In genomic region chr21:34986561-34987533, GRCh38 we compare ENCODE assay signal across 9 cellular contexts.
DNase-seq lines count a peak whose midpoint lies in the region; ATAC-seq and TF ChIP-seq lines count a peak whose summit lies in the region.
"Had no signal": no experiment of that assay in that cellular context is flagged by ENCODE, and none has a peak within 500 bp of the region (broad histone marks: within the 10 kb centered on the region; RNA-seq: fewer than 3 reads in every experiment).

No MANE protein-coding gene starts in this region.

- H3K36me3 Mint-ChIP-seq in activated naive CD8-positive, alpha-beta T cell treated with anti-CD3 and anti-CD28 coated beads, Interleukin-2, amount 50 U/mL, for 24 hours (ENCODE audit: low read depth) = peaks cover 4% of the 10 kb centered on the region
- no peaks in the 10 kb centered on the region for H3K36me3 Mint-ChIP-seq in neural progenitor cell

- peaks cover 98% of the 10 kb centered on the region for H3K4me1 Mint-ChIP-seq in activated naive CD8-positive, alpha-beta T cell treated with anti-CD3 and anti-CD28 coated beads, Interleukin-2, amount 50 U/mL, for 24 hours
- H3K4me1 Mint-ChIP-seq in neural progenitor cell = peaks cover 25% of the 10 kb centered on the region

- H3K9me3 ChIP-seq in SJCRH30 (replicated peaks) (no peaks in the 10 kb centered on the region), neural progenitor cell (ENCODE audit: low read depth) (no peaks in the 10 kb centered on the region), esophagus muscularis mucosa (no peaks in the 10 kb centered on the region), tibial artery (no peaks in the 10 kb centered on the region)
- H3K9me3 ChIP-seq: upper lobe of left lung had no signal

- no peaks in the 10 kb centered on the region for H3K79me2 ChIP-seq in neural progenitor cell (ENCODE audit: low read depth)

- no peaks in the 10 kb centered on the region for H4K20me1 ChIP-seq in neural progenitor cell (ENCODE audit: low read depth)

- H2AFZ ChIP-seq in neural progenitor cell (replicated peaks) = no peak overlapping the region

- H3F3A ChIP-seq in neural progenitor cell (ENCODE audit: low read depth) = no peaks in the 10 kb centered on the region

- no peaks in the 10 kb centered on the region for H3K27me3 Mint-ChIP-seq in activated naive CD8-positive, alpha-beta T cell treated with anti-CD3 and anti-CD28 coated beads, Interleukin-2, amount 50 U/mL, for 24 hours
- H3K27me3 Mint-ChIP-seq in neural progenitor cell (ENCODE audit: insufficient read depth, low read depth) = peaks cover 13% of the 10 kb centered on the region

- peak; percentile 52 for ATAC-seq in HG02623 (IDR thresholded peaks at IDR 0.05; ENCODE audit: unreplicated experiment)
- peak; percentile 52 for ATAC-seq in activated naive CD8-positive, alpha-beta T cell treated with anti-CD3 and anti-CD28 coated beads, Interleukin-2, amount 50 U/mL, for 24 hours

- TF ChIP-seq EP300 in esophagus muscularis mucosa (IDR thresholded peaks at IDR 0.05) = no peak

- no peak for TF ChIP-seq POLR2A in esophagus muscularis mucosa (IDR thresholded peaks at IDR 0.05; ENCODE audit: low read depth)

- H3K27ac ChIP-seq in SJCRH30 (peak overlapping the region; percentile 11; the same call in 1 of the 2 replicates), neural progenitor cell (no peak overlapping the region), esophagus muscularis mucosa (replicated peaks in 1 of 4) (no peak overlapping the region), tibial artery (no peak overlapping the region)
- H3K27ac ChIP-seq: upper lobe of left lung had no signal

- H3K4me2 ChIP-seq in neural progenitor cell = no peak overlapping the region

- H3K4me3 ChIP-seq in SJCRH30 (no peak overlapping the region), neural progenitor cell (no peak overlapping the region), esophagus muscularis mucosa (peak overlapping the region in 1 of 4 donors; percentile 13), tibial artery (no peak overlapping the region)
- H3K4me3 ChIP-seq: upper lobe of left lung had no signal

- TF ChIP-seq CTCF in GM13977 (IDR thresholded peaks at IDR 0.05; ENCODE audit: extremely low read depth, insufficient read depth, missing control alignments) = no peak
- TF ChIP-seq CTCF in neural progenitor cell (IDR thresholded peaks at IDR 0.05) = no peak
- no peak for TF ChIP-seq CTCF in esophagus muscularis mucosa (IDR thresholded peaks at IDR 0.05)
- no peak for TF ChIP-seq CTCF in tibial artery (IDR thresholded peaks at IDR 0.05)

- H3K36me3 ChIP-seq in SJCRH30 (peaks cover 16% of the 10 kb centered on the region), neural progenitor cell (no peaks in the 10 kb centered on the region), esophagus muscularis mucosa (no peaks in the 10 kb centered on the region), tibial artery (no peaks in the 10 kb centered on the region)
- H3K36me3 ChIP-seq: upper lobe of left lung had no signal

- in situ Hi-C loops in GM13977 (cut with MboI; ENCODE audit: low pct_unique_long_range_greater_than_20kb, low sequenced_read_pairs, unreplicated experiment) = no loop called here

- H3K27me3 ChIP-seq in SJCRH30 (no peaks in the 10 kb centered on the region), neural progenitor cell (peaks cover 56% of the 10 kb centered on the region), esophagus muscularis mucosa (peaks cover 0 to 4% (median 0%) of the 10 kb centered on the region in 4 donors), tibial artery (peaks cover 0 to 3% of the 10 kb centered on the region in 2 donors)
- H3K27me3 ChIP-seq: upper lobe of left lung had no signal

- intact Hi-C loops in esophagus muscularis mucosa (cut with DNase I) (no loop called here), tibial artery (cut with DNase I; ENCODE audit: low total_unique reads) (no loop called here)

- peak overlapping the region; percentile 98 for H3K27ac Mint-ChIP-seq in activated naive CD8-positive, alpha-beta T cell treated with anti-CD3 and anti-CD28 coated beads, Interleukin-2, amount 50 U/mL, for 24 hours
- peak overlapping the region; percentile 75 for H3K27ac Mint-ChIP-seq in neural progenitor cell

- no peaks in the 10 kb centered on the region for H3K9me3 Mint-ChIP-seq in activated naive CD8-positive, alpha-beta T cell treated with anti-CD3 and anti-CD28 coated beads, Interleukin-2, amount 50 U/mL, for 24 hours
- no peaks in the 10 kb centered on the region for H3K9me3 Mint-ChIP-seq in neural progenitor cell

- no peak overlapping the region for H3K9ac ChIP-seq in neural progenitor cell

- peak overlapping the region; percentile 79 for H3K4me3 Mint-ChIP-seq in activated naive CD8-positive, alpha-beta T cell treated with anti-CD3 and anti-CD28 coated beads, Interleukin-2, amount 50 U/mL, for 24 hours
- H3K4me3 Mint-ChIP-seq in neural progenitor cell = no peak overlapping the region

- 54% methylated on average over 16 of the region's 16 CpGs for WGBS in esophagus muscularis mucosa

- peaks cover 16% of the 10 kb centered on the region for H3K4me1 ChIP-seq in SJCRH30
- no peaks in the 10 kb centered on the region for H3K4me1 ChIP-seq in neural progenitor cell
- H3K4me1 ChIP-seq in esophagus muscularis mucosa = peaks cover 0 to 8% (median 3%) of the 10 kb centered on the region in 4 donors
- H3K4me1 ChIP-seq in tibial artery = no peaks in the 10 kb centered on the region

- DNase-seq in GM13977 (ENCODE audit: low spot score) = peak; percentile 60
- DNase-seq in SJCRH30 = peak in 1 of 2 experiments; percentile 46
- peak; percentile 70 for DNase-seq in activated naive CD8-positive, alpha-beta T cell treated with anti-CD3 and anti-CD28 coated beads, Interleukin-2, amount 50 U/mL, for 24 hours
- peak; percentile 55 for DNase-seq in neural progenitor cell (ENCODE audit: low spot score)
- no peak for DNase-seq in DMS53 (lab: John Stamatoyannopoulos, UW)
- no peak for DNase-seq in esophagus muscularis mucosa (ENCODE audit: extremely low spot score)
- DNase-seq in tibial artery = no peak
- DNase-seq: upper lobe of left lung had no signal

Comparison
In these comparisons a context has a peak if more than half of its experiments do, and no peak if none do; other contexts are left out.
1. DNase-seq: peak in GM13977 (single experiment), activated naive CD8-positive, alpha-beta T cell treated with anti-CD3 and anti-CD28 coated beads, Interleukin-2, amount 50 U/mL, for 24 hours (single experiment) and neural progenitor cell (single experiment); none in DMS53 (single experiment), esophagus muscularis mucosa (single experiment) and tibial artery (0 of 2).